Comparison of ENCODE assay signal across 8 cellular contexts in genomic region chr11:6319001-6319878, GRCh38. TPM values are rescaled to one million over a fixed set of nuclear protein-coding genes. Genes with fewer than 3 reads are reported as not detected.
DNase-seq lines count a peak whose midpoint lies in the region; ATAC-seq and TF ChIP-seq lines count a peak whose summit lies in the region.

No MANE protein-coding gene starts in this region.

- peak overlapping the region; percentile 88 for H3K4me3 Mint-ChIP-seq in activated CD4-positive, alpha-beta T cell treated with anti-CD3 and anti-CD28 coated beads, Interleukin-2, amount 10 ng/mL, durations not matched to agents 24 days and 14 days

- no peak for TF ChIP-seq CTCF in tibial nerve (IDR thresholded peaks at IDR 0.05)

- H3K4me3 ChIP-seq in tibial nerve: peak overlapping the region; percentile 48 to 80 (median 72)

- peaks cover 26% of the 10 kb centered on the region for H3K27me3 Mint-ChIP-seq in activated CD4-positive, alpha-beta T cell treated with anti-CD3 and anti-CD28 coated beads, Interleukin-2, amount 10 ng/mL, durations not matched to agents 24 days and 14 days

- no peaks in the 10 kb centered on the region for H3K9me3 ChIP-seq in tibial nerve

- ATAC-seq in GM19035 (IDR thresholded peaks at IDR 0.05; ENCODE audit: unreplicated experiment): no peak

- WGBS in tibial nerve, 2 donors: 1 to 5% methylated on average over 16 to 47 of the region's 47 CpGs

- peak in 1 of 2 donors; percentile 91 for TF ChIP-seq EP300 in tibial nerve (IDR thresholded peaks at IDR 0.05)

- peak in 1 of 2 donors; percentile 83 for TF ChIP-seq POLR2A in tibial nerve (IDR thresholded peaks at IDR 0.05)

- no peak for DNase-seq in activated CD4-positive, alpha-beta T cell treated with anti-CD3 and anti-CD28 coated beads, Interleukin-2, amount 10 ng/mL, durations not matched to agents 24 days and 14 days
- no peak for DNase-seq in activated CD4-positive, alpha-beta T cell treated with anti-CD3 and anti-CD28 coated beads, Interleukin-2, amount 50 U/mL, for 4 hours
- DNase-seq in cerebellum (ENCODE audit: low spot score) (peak; percentile 31), left kidney (ENCODE audit: low read depth, low spot score) (peak; percentile 57), tibial nerve (ENCODE audit: low spot score in 2 of 2) (peak in 1 of 2 donors; percentile 8), foreskin melanocyte (no peak)
- DNase-seq in effector CD4-positive, alpha-beta T cell: no peak

- H3K27me3 ChIP-seq in tibial nerve: no peaks in the 10 kb centered on the region

- no peaks in the 10 kb centered on the region for H3K36me3 ChIP-seq in tibial nerve

- peaks cover 7% of the 10 kb centered on the region for H3K36me3 Mint-ChIP-seq in activated CD4-positive, alpha-beta T cell treated with anti-CD3 and anti-CD28 coated beads, Interleukin-2, amount 10 ng/mL, durations not matched to agents 24 days and 14 days (ENCODE audit: low read depth)

- peaks cover 0 to 74% (median 38%) of the 10 kb centered on the region in 4 donors for H3K4me1 ChIP-seq in tibial nerve

- peak overlapping the region; percentile 91 for H3K27ac Mint-ChIP-seq in activated CD4-positive, alpha-beta T cell treated with anti-CD3 and anti-CD28 coated beads, Interleukin-2, amount 10 ng/mL, durations not matched to agents 24 days and 14 days

- H3K27ac ChIP-seq in tibial nerve: peak overlapping the region; percentile 89 to 100 (median 98)

- intact Hi-C loops in activated CD4-positive, alpha-beta T cell treated with anti-CD3 and anti-CD28 coated beads, Interleukin-2, amount 10 ng/mL, durations not matched to agents 24 days and 14 days (cut with micrococcal nuclease): no loop called here

- H3K9me3 Mint-ChIP-seq in activated CD4-positive, alpha-beta T cell treated with anti-CD3 and anti-CD28 coated beads, Interleukin-2, amount 10 ng/mL, durations not matched to agents 24 days and 14 days: no peaks in the 10 kb centered on the region

- H3K4me1 Mint-ChIP-seq in activated CD4-positive, alpha-beta T cell treated with anti-CD3 and anti-CD28 coated beads, Interleukin-2, amount 10 ng/mL, durations not matched to agents 24 days and 14 days: peaks cover 46% of the 10 kb centered on the region

RNA-seq across cellular contexts. Expression of gene CAVIN3, which starts 1.1 kb away (rescaled TPM):
- total RNA-seq in activated CD4-positive, alpha-beta T cell treated with anti-CD3 and anti-CD28 coated beads, Interleukin-2, amount 10 ng/mL, durations not matched to agents 24 days and 14 days: 35.7 and 36.0 TPM in 2 replicates
- total RNA-seq in cerebellum (2.7 TPM), tibial nerve (100 to 1,000 TPM; 270 to 598 (median 556) TPM)

RNA-seq across cellular contexts. Expression of gene CCKBR, which starts 59.6 kb away (rescaled TPM):
- not detected in 2 replicates for total RNA-seq in activated CD4-positive, alpha-beta T cell treated with anti-CD3 and anti-CD28 coated beads, Interleukin-2, amount 10 ng/mL, durations not matched to agents 24 days and 14 days
- 1.7 TPM for total RNA-seq in cerebellum
- total RNA-seq in tibial nerve: not detected

Comparison
In these comparisons a context has a peak if more than half of its experiments do, and no peak if none do; other contexts are left out.
1. DNase-seq: peak in cerebellum (single experiment) and left kidney (single experiment); none in activated CD4-positive, alpha-beta T cell treated with anti-CD3 and anti-CD28 coated beads, Interleukin-2, amount 10 ng/mL, durations not matched to agents 24 days and 14 days (single experiment), activated CD4-positive, alpha-beta T cell treated with anti-CD3 and anti-CD28 coated beads, Interleukin-2, amount 50 U/mL, for 4 hours (0 of 2), foreskin melanocyte (single experiment) and effector CD4-positive, alpha-beta T cell (single experiment).